ENCODE assay signal across 8 cellular contexts in the genomic region with DNA sequence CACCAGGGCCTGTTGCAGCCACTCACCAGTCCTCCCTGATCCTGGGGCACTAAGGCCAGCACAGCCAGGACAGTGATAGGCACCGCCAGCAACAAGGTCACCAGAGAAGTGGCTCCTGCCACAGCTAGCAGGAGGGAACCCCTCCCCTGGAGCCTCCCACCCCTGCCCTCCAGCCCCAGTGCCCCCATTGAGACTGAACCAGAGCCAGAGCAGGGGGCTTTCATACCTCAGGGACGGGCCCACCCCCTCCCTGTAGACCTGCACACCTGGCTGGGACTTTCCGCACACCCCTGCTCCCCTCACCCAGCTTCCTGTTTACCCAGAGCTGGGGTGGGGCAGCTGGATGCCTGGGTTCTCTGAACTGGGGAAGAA. TPM values are rescaled to one million over a fixed set of nuclear protein-coding genes. Genes with fewer than 3 reads are reported as not detected.
A peak's percentile ranks its signal among the peaks of the same experiment; 100 is the strongest.
DNase-seq lines count a peak whose midpoint lies in the region; ATAC-seq and TF ChIP-seq lines count a peak whose summit lies in the region.

A gene with protein sequence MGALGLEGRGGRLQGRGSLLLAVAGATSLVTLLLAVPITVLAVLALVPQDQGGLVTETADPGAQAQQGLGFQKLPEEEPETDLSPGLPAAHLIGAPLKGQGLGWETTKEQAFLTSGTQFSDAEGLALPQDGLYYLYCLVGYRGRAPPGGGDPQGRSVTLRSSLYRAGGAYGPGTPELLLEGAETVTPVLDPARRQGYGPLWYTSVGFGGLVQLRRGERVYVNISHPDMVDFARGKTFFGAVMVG (minus strand): TSS at position 195 of the 372 bp plus-strand sequence. CDS start 7 bp downstream, at position 188.

- TF ChIP-seq CTCF in breast epithelium (IDR thresholded peaks at IDR 0.05) = no peak
- no peak for TF ChIP-seq CTCF in upper lobe of right lung (IDR thresholded peaks at IDR 0.05)

- H3K36me3 ChIP-seq in CD4-positive, CD25-positive, alpha-beta regulatory T cell (ENCODE audit: control insufficient read depth, insufficient read depth, low read length) = peaks cover 10% of the 10 kb centered on the region
- H3K36me3 ChIP-seq in SJSA1 = no peaks in the 10 kb centered on the region
- no peaks in the 10 kb centered on the region for H3K36me3 ChIP-seq in breast epithelium
- no peaks in the 10 kb centered on the region for H3K36me3 ChIP-seq in mesodermal cell (ENCODE audit: control insufficient read depth, insufficient read depth, low read length)
- no peaks in the 10 kb centered on the region for H3K36me3 ChIP-seq in upper lobe of right lung

- intact Hi-C loops in breast epithelium (cut with DNase I; ENCODE audit: low total_unique reads) = no loop called here
- intact Hi-C loops in upper lobe of right lung (cut with DNase I) = no loop called here

- H3K27me3 Mint-ChIP-seq in CD4-positive, CD25-positive, alpha-beta regulatory T cell = peaks cover 9% of the 10 kb centered on the region

- 69 to 100% methylated on average over 1 to 2 of the region's 3 CpGs for WGBS in mesodermal cell (ENCODE audit: insufficient coverage in 2 of 2), 2 experiments

- H3K27ac Mint-ChIP-seq in CD4-positive, CD25-positive, alpha-beta regulatory T cell = peak within 1 kb of the TSS; percentile 94 to 99 (median 98)

- peak within 1 kb of the TSS; percentile 97 to 100 (median 99) for H3K4me3 Mint-ChIP-seq in CD4-positive, CD25-positive, alpha-beta regulatory T cell

- no peaks in the 10 kb centered on the region for H3K27me3 ChIP-seq in CD4-positive, CD25-positive, alpha-beta regulatory T cell (ENCODE audit: control insufficient read depth, insufficient read depth, low read length)
- H3K27me3 ChIP-seq in SJSA1 (replicated peaks) = no peaks in the 10 kb centered on the region
- no peaks in the 10 kb centered on the region for H3K27me3 ChIP-seq in breast epithelium
- no peaks in the 10 kb centered on the region for H3K27me3 ChIP-seq in upper lobe of right lung

- TF ChIP-seq POLR2A in breast epithelium (IDR thresholded peaks at IDR 0.05) = no peak

- H3K36me3 Mint-ChIP-seq in CD4-positive, CD25-positive, alpha-beta regulatory T cell = peaks cover 28% of the 10 kb centered on the region

- H3K9me3 Mint-ChIP-seq in CD4-positive, CD25-positive, alpha-beta regulatory T cell = peaks cover 0 to 2% (median 0%) of the 10 kb centered on the region in 7 donors

- H3K9me3 ChIP-seq in CD4-positive, CD25-positive, alpha-beta regulatory T cell (ENCODE audit: control insufficient read depth in 2 of 2, low read length in 2 of 2) = no peaks in the 10 kb centered on the region
- H3K9me3 ChIP-seq in SJSA1 (replicated peaks) (no peaks in the 10 kb centered on the region), breast epithelium (no peaks in the 10 kb centered on the region), mesodermal cell (ENCODE audit: control insufficient read depth, low read length) (no peaks in the 10 kb centered on the region), upper lobe of right lung (no peaks in the 10 kb centered on the region)

- H3K27ac ChIP-seq in CD4-positive, CD25-positive, alpha-beta regulatory T cell (ENCODE audit: insufficient read depth, low read length, poor library complexity, severe bottlenecking) = peak within 1 kb of the TSS; percentile 95
- H3K27ac ChIP-seq in SJSA1 (no peak within 1 kb of the TSS), breast epithelium (peak within 1 kb of the TSS; percentile 73 to 80), mesodermal cell (ENCODE audit: low read depth, low read length, severe bottlenecking) (no peak within 1 kb of the TSS), upper lobe of right lung (peak within 1 kb of the TSS; percentile 84)

- H3K4me1 ChIP-seq in CD4-positive, CD25-positive, alpha-beta regulatory T cell (ENCODE audit: control insufficient read depth, insufficient read depth, low read length, poor library complexity, severe bottlenecking) = peaks cover 88% of the 10 kb centered on the region
- H3K4me1 ChIP-seq in SJSA1 (replicated peaks) = peaks cover 8% of the 10 kb centered on the region
- no peaks in the 10 kb centered on the region for H3K4me1 ChIP-seq in breast epithelium
- peaks cover 15% of the 10 kb centered on the region for H3K4me1 ChIP-seq in mesodermal cell (ENCODE audit: control insufficient read depth, insufficient read depth, low read length, poor library complexity, severe bottlenecking)
- H3K4me1 ChIP-seq in upper lobe of right lung = peaks cover 12% of the 10 kb centered on the region

- peak; percentile 70 to 71 for ATAC-seq in CD4-positive, CD25-positive, alpha-beta regulatory T cell (ENCODE audit: low read depth in 2 of 2)
- ATAC-seq in upper lobe of right lung (no peak), GM19328 (IDR thresholded peaks at IDR 0.05; ENCODE audit: unreplicated experiment) (no peak)

- DNase-seq in CD4-positive, CD25-positive, alpha-beta regulatory T cell = peak; percentile 70 to 95 (median 71)
- DNase-seq in SJSA1 (ENCODE audit: low read depth in 1 of 2, low spot score in 2 of 2) (no peak), breast epithelium (ENCODE audit: low spot score in 2 of 2) (no peak), upper lobe of right lung (no peak), SKM-1 treated with dmso at 0.1 percent for 144 hours (lab: John Stamatoyannopoulos, UW; ENCODE audit: unreplicated experiment) (no peak), NCI-H187 treated with DMSO at 0.1 percent for 48 hours (lab: John Stamatoyannopoulos, UW) (no peak)

- H3K4me1 Mint-ChIP-seq in CD4-positive, CD25-positive, alpha-beta regulatory T cell = peaks cover 6 to 83% (median 61%) of the 10 kb centered on the region in 4 donors

- H3K4me3 ChIP-seq in CD4-positive, CD25-positive, alpha-beta regulatory T cell (ENCODE audit: low read depth, low read length) = peak within 1 kb of the TSS; percentile 99
- peak within 1 kb of the TSS; percentile 48 for H3K4me3 ChIP-seq in SJSA1
- H3K4me3 ChIP-seq in breast epithelium = peak within 1 kb of the TSS; percentile 64 to 76 (median 76)
- peak within 1 kb of the TSS; percentile 70 for H3K4me3 ChIP-seq in mesodermal cell (ENCODE audit: extremely low read depth, insufficient read depth, low read length, poor library complexity, severe bottlenecking)
- peak within 1 kb of the TSS; percentile 73 for H3K4me3 ChIP-seq in upper lobe of right lung

RNA-seq across cellular contexts. Expression of the gene that starts here (rescaled TPM):
- 493 TPM for total RNA-seq in CD4-positive, CD25-positive, alpha-beta regulatory T cell
- polyA plus RNA-seq in CD4-positive, CD25-positive, alpha-beta regulatory T cell = 1,000 to 10,000 TPM; 1,104 to 1,480 (median 1,402) TPM
- total RNA-seq in SJSA1 (2014; rRNA removed; shearing (Covaris generic)) = not detected in 2 replicates
- total RNA-seq in breast epithelium (1 to 10 TPM in 1 of 3 donors, under 1 TPM in 1, not detected in 1; 0.96 to 1.0 TPM), upper lobe of right lung (6.2 TPM)
- 0.44 TPM for polyA plus RNA-seq in mesodermal cell (2013, experiment 1 of 2)
- polyA plus RNA-seq in mesodermal cell (2013, experiment 2 of 2) = 0.96 TPM

Comparison
In these comparisons a context has a peak if more than half of its experiments do, and no peak if none do; other contexts are left out.
1. RNA of the gene that starts here (total RNA-seq): 493 TPM in CD4-positive, CD25-positive, alpha-beta regulatory T cell (single experiment); 6.2 TPM in upper lobe of right lung (single experiment), 0.96 to 1.0 TPM in breast epithelium and not detected in SJSA1; every median in the first group is over 10 times any median in the second.
2. ATAC-seq: peak in CD4-positive, CD25-positive, alpha-beta regulatory T cell (2 of 2); none in upper lobe of right lung (single experiment) and GM19328 (single experiment).
3. DNase-seq: peak in CD4-positive, CD25-positive, alpha-beta regulatory T cell (3 of 3); none in SJSA1 (0 of 2), breast epithelium (0 of 2), upper lobe of right lung (single experiment), SKM-1 treated with dmso at 0.1 percent for 144 hours (single experiment) and NCI-H187 treated with DMSO at 0.1 percent for 48 hours (single experiment).
4. H3K27ac ChIP-seq: peak in CD4-positive, CD25-positive, alpha-beta regulatory T cell (single experiment), breast epithelium (2 of 2) and upper lobe of right lung (single experiment); none in SJSA1 (single experiment) and mesodermal cell (single experiment).
5. H3K4me3 ChIP-seq: peak in every context shown above with its lines; median percentile 99 in CD4-positive, CD25-positive, alpha-beta regulatory T cell; 76 in breast epithelium; 73 in upper lobe of right lung; 70 in mesodermal cell; 48 in SJSA1.